ENCODE assay signal across 26 cellular contexts in genomic region chr7:67738145-67738544, GRCh38.
"Had no signal": no experiment of that assay in that cellular context is flagged by ENCODE, and none has a peak within 500 bp of the region (broad histone marks: within the 10 kb centered on the region; RNA-seq: fewer than 3 reads in every experiment).

No MANE protein-coding gene starts in this region.

- H3K36me3 ChIP-seq: esophagus squamous epithelium, lower lobe of right lung, ovary, spleen, thoracic aorta, tibial nerve, upper lobe of left lung had no signal

- H3K4me1 ChIP-seq: esophagus squamous epithelium, lower lobe of right lung, psoas muscle, spleen, tibial nerve, upper lobe of left lung had no signal

- H3K9me3 ChIP-seq: esophagus squamous epithelium, lower lobe of right lung, ovary, psoas muscle, thoracic aorta, upper lobe of left lung had no signal

- H3K36me3 Mint-ChIP-seq: stimulated activated memory B cell treated with anti-CD40 and anti-IgM and Interleukin-4, amounts not matched to agents 10 μg/mL and 1 μg/mL and 100 μg/mL, for 72 hours had no signal

- H3K4me3 ChIP-seq: esophagus squamous epithelium, lower lobe of right lung, ovary, psoas muscle, skin epidermis, spleen, thoracic aorta, tibial nerve, upper lobe of left lung had no signal

- H3K27me3 Mint-ChIP-seq: effector memory CD8-positive, alpha-beta T cell; stimulated activated memory B cell treated with anti-CD40 and anti-IgM and Interleukin-4, amounts not matched to agents 10 μg/mL and 1 μg/mL and 100 μg/mL, for 72 hours had no signal

- H3K27ac Mint-ChIP-seq: effector memory CD8-positive, alpha-beta T cell; immature natural killer cell; naive thymus-derived CD8-positive, alpha-beta T cell; nephron progenitor cell; stimulated activated memory B cell treated with anti-CD40 and anti-IgM and Interleukin-4, amounts not matched to agents 10 μg/mL and 1 μg/mL and 100 μg/mL, for 72 hours had no signal

- DNase-seq: cortex of kidney; effector memory CD8-positive, alpha-beta T cell; erythroblast; esophagus squamous epithelium; foreskin melanocyte; hypothalamus; immature natural killer cell; islet precursor cell; left colon; left ventricle myocardium superior; lower lobe of right lung; naive thymus-derived CD8-positive, alpha-beta T cell; nephron progenitor cell; nucleus accumbens; ovary; posterior cingulate gyrus; psoas muscle; right cardiac atrium; spleen; stimulated activated CD4-positive, alpha-beta T cell treated with anti-CD3 and anti-CD28 coated beads, Interleukin-4, amount 100 ng/mL, for 4 hours; stimulated activated naive CD8-positive, alpha-beta T cell treated with anti-CD3 and anti-CD28 coated beads, Interleukin-15, Interleukin-2, amounts not matched to agents 100 U/mL and 50 U/mL, for 24 hours; upper lobe of left lung had no signal

- H3K27me3 ChIP-seq: esophagus squamous epithelium, ovary, spleen, tibial nerve, upper lobe of left lung had no signal

- H3K27ac ChIP-seq: esophagus squamous epithelium, lower lobe of right lung, spleen, thoracic aorta, upper lobe of left lung had no signal

- H3K4me1 Mint-ChIP-seq: immature natural killer cell; naive thymus-derived CD8-positive, alpha-beta T cell; nephron progenitor cell; stimulated activated memory B cell treated with anti-CD40 and anti-IgM and Interleukin-4, amounts not matched to agents 10 μg/mL and 1 μg/mL and 100 μg/mL, for 72 hours had no signal

- H3K4me3 Mint-ChIP-seq: effector memory CD8-positive, alpha-beta T cell; immature natural killer cell; naive thymus-derived CD8-positive, alpha-beta T cell; nephron progenitor cell; stimulated activated memory B cell treated with anti-CD40 and anti-IgM and Interleukin-4, amounts not matched to agents 10 μg/mL and 1 μg/mL and 100 μg/mL, for 72 hours had no signal
